ENCODE assay signal across 18 cellular contexts in the genomic region with DNA sequence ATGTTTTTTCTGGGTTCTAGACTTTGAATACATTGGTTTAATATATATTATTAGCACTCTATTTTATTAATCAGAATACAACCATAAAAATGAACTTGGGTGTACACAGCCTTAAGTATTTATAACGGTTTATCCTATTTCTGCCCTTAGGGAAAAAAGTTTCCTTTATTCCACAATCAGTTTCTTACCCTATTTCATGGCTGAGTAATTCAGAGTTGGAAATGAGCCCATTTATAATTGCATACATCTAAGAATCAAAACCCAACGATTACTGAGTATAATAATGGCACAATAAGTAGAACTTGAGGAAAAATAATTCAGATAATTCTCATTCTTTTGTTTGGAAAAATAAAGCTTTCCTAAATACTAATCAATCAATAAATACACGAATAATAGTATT.
A peak's percentile ranks its signal among the peaks of the same experiment; 100 is the strongest.
DNase-seq lines count a peak whose midpoint lies in the region; ATAC-seq and TF ChIP-seq lines count a peak whose summit lies in the region.
"Had no signal": no experiment of that assay in that cellular context is flagged by ENCODE, and none has a peak within 500 bp of the region (broad histone marks: within the 10 kb centered on the region; RNA-seq: fewer than 3 reads in every experiment).

No MANE protein-coding gene starts in this region.

- H3K36me3 ChIP-seq in ACC112 (ENCODE audit: insufficient read depth, low read length) (no peaks in the 10 kb centered on the region), mammary epithelial cell (ENCODE audit: insufficient read depth, low read length) (no peaks in the 10 kb centered on the region), esophagus muscularis mucosa (no peaks in the 10 kb centered on the region), thyroid gland (no peaks in the 10 kb centered on the region)
- H3K36me3 ChIP-seq: BE2C had no signal

- H3K4me1 ChIP-seq in ACC112 (ENCODE audit: control insufficient read depth, insufficient read depth, low read length, unreplicated experiment) (peaks cover 15% of the 10 kb centered on the region), mammary epithelial cell (ENCODE audit: insufficient read depth, low read length) (no peaks in the 10 kb centered on the region), esophagus muscularis mucosa (no peaks in the 10 kb centered on the region), thyroid gland (no peaks in the 10 kb centered on the region)
- H3K4me1 ChIP-seq: BE2C had no signal

- no TSS peak for BruUV-seq in mammary epithelial cell (replicated peaks; lab: Mats Ljungman, UMichigan)

- TF ChIP-seq POLR2A in esophagus muscularis mucosa (IDR thresholded peaks at IDR 0.05; ENCODE audit: low read depth) (no peak), thyroid gland (IDR thresholded peaks at IDR 0.05) (no peak)

- H3K79me2 ChIP-seq in ACC112 (ENCODE audit: control insufficient read depth, insufficient read depth, low read length, unreplicated experiment): no peaks in the 10 kb centered on the region
- H3K79me2 ChIP-seq in mammary epithelial cell (ENCODE audit: insufficient read depth, low read length): no peaks in the 10 kb centered on the region

- no peak overlapping the region for H2AFZ ChIP-seq in ACC112 (ENCODE audit: low read length, unreplicated experiment)
- H2AFZ ChIP-seq in mammary epithelial cell (ENCODE audit: low read depth, low read length): no peak overlapping the region

- TF ChIP-seq EP300 in esophagus muscularis mucosa (IDR thresholded peaks at IDR 0.05): no peak

- H3K9me3 ChIP-seq in mammary epithelial cell (replicated peaks; ENCODE audit: insufficient read depth, low read length) (no peaks in the 10 kb centered on the region), esophagus muscularis mucosa (no peaks in the 10 kb centered on the region), thyroid gland (no peaks in the 10 kb centered on the region)
- H3K9me3 ChIP-seq: BE2C had no signal

- H3K4me2 ChIP-seq in mammary epithelial cell (ENCODE audit: insufficient read depth, low read depth, low read length): no peak overlapping the region
- H3K4me2 ChIP-seq: GM23338 had no signal

- in situ Hi-C loops in mammary epithelial cell (cut with MboI; ENCODE audit: low sequenced_read_pairs in 2 of 2): no loop called here

- no peak overlapping the region for H3K4me3 ChIP-seq in ACC112 (ENCODE audit: low read depth, low read length)
- no peak overlapping the region for H3K4me3 ChIP-seq in mammary epithelial cell (replicated peaks in 1 of 3; ENCODE audit: insufficient read depth in 1 of 3, low read depth in 2 of 3, low read length in 3 of 3)
- no peak overlapping the region for H3K4me3 ChIP-seq in esophagus muscularis mucosa
- no peak overlapping the region for H3K4me3 ChIP-seq in thyroid gland (replicated peaks in 1 of 3)
- H3K4me3 ChIP-seq: GM23338 had no signal

- no peak for ATAC-seq in Right ventricle myocardium superior (ENCODE audit: poor library complexity)
- ATAC-seq: GM23338 had no signal

- DNase-seq in NCI-H69 (lab: John Stamatoyannopoulos, UW) (peak; percentile 62), mammary epithelial cell (peak; percentile 28), fibroblast of gingiva (ENCODE audit: low read depth) (peak; percentile 35), Right ventricle myocardium superior (no peak), esophagus muscularis mucosa (ENCODE audit: extremely low spot score) (no peak), thyroid gland (no peak), NCI-H446 (lab: John Stamatoyannopoulos, UW) (no peak)
- DNase-seq: ACHN; BE2C; C1 segment of cervical spinal cord; CD4-positive, CD25-positive, alpha-beta regulatory T cell; CD8-positive, alpha-beta memory T cell; COR-L47; DMS 273 treated with DMSO at 0.1 percent for 48 hours; GDM1 had no signal

- dilution Hi-C loops in mammary epithelial cell (cut with HindIII; ENCODE audit: low sequenced_read_pairs): no loop called here

- CTCF ChIA-PET in mammary epithelial cell (lab: Charles Lee; ENCODE audit: low non-redundant PET): no interaction called here

- WGBS in mammary epithelial cell (ENCODE audit: low coverage, missing lambda C conversion rate): 6% methylated on average over 3 of the region's 3 CpGs
- 70% methylated on average over 3 of the region's 3 CpGs for WGBS in esophagus muscularis mucosa
- WGBS in thyroid gland, 2 donors: 60 to 62% methylated on average over 3 of the region's 3 CpGs

- no peaks in the 10 kb centered on the region for H3K27me3 ChIP-seq in ACC112 (ENCODE audit: insufficient read depth, low read length)
- H3K27me3 ChIP-seq in mammary epithelial cell (ENCODE audit: insufficient read depth, low read length): peaks cover 5% of the 10 kb centered on the region
- no peaks in the 10 kb centered on the region for H3K27me3 ChIP-seq in esophagus muscularis mucosa
- no peaks in the 10 kb centered on the region for H3K27me3 ChIP-seq in thyroid gland
- H3K27me3 ChIP-seq: BE2C had no signal

- intact Hi-C loops in mammary epithelial cell (cut with micrococcal nuclease): no loop called here
- intact Hi-C loops in Right ventricle myocardium superior (cut with DNase I): no loop called here
- intact Hi-C loops in esophagus muscularis mucosa (cut with DNase I): no loop called here
- intact Hi-C loops in thyroid gland (cut with DNase I): no loop called here

- no peaks in the 10 kb centered on the region for H4K20me1 ChIP-seq in mammary epithelial cell (ENCODE audit: insufficient read depth, low read length)

- H3K27ac ChIP-seq in ACC112 (ENCODE audit: low read depth, low read length) (peak overlapping the region; percentile 7; the same call in 1 of the 2 replicates), mammary epithelial cell (ENCODE audit: insufficient read depth, low read depth, low read length) (no peak overlapping the region), esophagus muscularis mucosa (replicated peaks in 1 of 4) (no peak overlapping the region), thyroid gland (no peak overlapping the region)
- H3K27ac ChIP-seq: HL-60 had no signal

- H3K9ac ChIP-seq in mammary epithelial cell (ENCODE audit: insufficient read depth, low read length): no peak overlapping the region

- TF ChIP-seq CTCF in mammary epithelial cell (conservative IDR thresholded peaks at IDR 0.05 in 1 of 2, IDR thresholded peaks at IDR 0.05 in 1 of 2; ENCODE audit: extremely low read depth in 1 of 2, insufficient read depth in 1 of 2, low read depth in 1 of 2, low read length in 2 of 2) (no peak), esophagus muscularis mucosa (IDR thresholded peaks at IDR 0.05) (no peak), thyroid gland (IDR thresholded peaks at IDR 0.05) (no peak)

Comparison
In these comparisons a context has a peak if more than half of its experiments do, and no peak if none do; other contexts are left out.
1. DNase-seq: peak in NCI-H69 (single experiment), mammary epithelial cell (single experiment) and fibroblast of gingiva (single experiment); none in Right ventricle myocardium superior (single experiment), esophagus muscularis mucosa (single experiment), thyroid gland (0 of 2) and NCI-H446 (0 of 2).